In genomic region chr13:112438515-112438914, GRCh38 we compare ENCODE assay signal across 11 cellular contexts.
"Had no signal": no experiment of that assay in that cellular context is flagged by ENCODE, and none has a peak within 500 bp of the region (broad histone marks: within the 10 kb centered on the region; RNA-seq: fewer than 3 reads in every experiment).

No MANE protein-coding gene starts in this region.

- H3K4me1 ChIP-seq: HAP-1 had no signal

- H3K9me3 ChIP-seq: HAP-1 had no signal

- ATAC-seq: GM23338, HCT116 had no signal

- H3K27ac Mint-ChIP-seq: GM23338, H9, HFFc6 had no signal

- H2AFZ ChIP-seq: GM23248, GM23338 had no signal

- H3K4me3 ChIP-seq: GM23248, GM23338, HAP-1 had no signal

- H3K27ac ChIP-seq: GM23248 had no signal

- H3K4me2 ChIP-seq: GM23338 had no signal

- DNase-seq: GM23248, GOT3, H7, H9, HCEC 1CT, HFFc6 had no signal

- H3K36me3 ChIP-seq: HAP-1 had no signal

- H3K4me3 Mint-ChIP-seq: GM23338, H9, HFFc6 had no signal

- FAIRE-seq: H1, H54 had no signal
